Comparison of ENCODE assay signal across 9 cellular contexts in the genomic region with DNA sequence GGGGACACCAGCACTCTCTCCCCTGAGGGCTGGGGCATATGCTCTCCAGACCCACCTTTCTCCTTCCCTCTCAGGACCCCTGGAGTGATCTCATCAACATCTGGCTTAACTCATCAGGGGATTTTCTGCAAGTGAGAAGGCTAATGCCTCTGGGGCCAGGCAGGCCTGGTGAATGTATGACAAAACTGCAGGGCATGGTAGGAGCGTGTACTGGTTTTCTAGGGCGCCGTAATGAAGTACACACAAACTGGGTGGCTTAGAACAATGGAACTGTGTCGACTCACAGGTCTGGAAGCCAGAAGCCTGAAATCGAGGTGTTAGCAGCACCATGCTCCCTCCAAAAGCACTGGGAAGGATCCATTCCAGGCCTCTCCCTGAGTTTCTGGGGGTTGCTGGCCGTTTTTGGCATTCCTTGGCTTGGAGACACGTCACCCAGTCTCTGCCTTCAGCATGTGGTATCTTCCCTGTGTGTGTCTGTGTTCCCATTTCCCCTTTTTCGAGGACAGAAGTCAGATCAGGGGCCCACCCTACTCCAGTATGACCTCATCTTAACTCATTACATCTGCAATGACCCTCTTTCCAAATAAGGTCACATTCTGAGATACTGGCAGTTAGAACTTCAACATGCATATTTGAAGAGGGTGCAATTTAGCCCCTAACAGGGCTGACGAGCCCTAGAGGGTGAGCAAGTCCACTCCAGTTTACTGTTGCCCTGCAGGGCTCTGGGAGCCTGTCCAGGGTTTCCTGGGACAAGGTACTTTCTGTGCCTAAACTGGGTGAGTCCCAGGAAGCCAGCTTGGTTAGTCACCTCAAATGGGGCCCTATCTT. TPM values are rescaled to one million over a fixed set of nuclear protein-coding genes. Genes with fewer than 3 reads are reported as not detected.
A peak's percentile ranks its signal among the peaks of the same experiment; 100 is the strongest.
DNase-seq lines count a peak whose midpoint lies in the region; ATAC-seq, FAIRE-seq and TF ChIP-seq lines count a peak whose summit lies in the region.
"Had no signal": no experiment of that assay in that cellular context is flagged by ENCODE, and none has a peak within 500 bp of the region (broad histone marks: within the 10 kb centered on the region; RNA-seq: fewer than 3 reads in every experiment).

No MANE protein-coding gene starts in this region.

- intact Hi-C loops in K562 (cut with micrococcal nuclease), result no loop called here

- H4K20me1 ChIP-seq in K562 (replicated peaks; ENCODE audit: control insufficient read depth, insufficient read depth, low read length), result no peaks in the 10 kb centered on the region
- no peaks in the 10 kb centered on the region for H4K20me1 ChIP-seq in Karpas-422 (ENCODE audit: insufficient read depth, low read depth, low read length)

- BruUV-seq in K562 (replicated peaks; lab: Mats Ljungman, UMichigan), result TSS peak; percentile 83

- no peak for TF ChIP-seq CTCF in K562 (IDR thresholded peaks at IDR 0.05 in 2 of 3, conservative IDR thresholded peaks at IDR 0.05 in 1 of 3; ENCODE audit: insufficient read depth in 2 of 3, low read depth in 1 of 3, low read length in 3 of 3)

- in situ Hi-C loops in K562 (cut with MboI), result loop anchor here (5.0 kb wide), 1 partner anchor 40 kb away; no protein-coding TSS in a partner anchor

- H3K9ac ChIP-seq in K562 (ENCODE audit: insufficient read depth in 1 of 2, low read depth in 2 of 2, low read length in 2 of 2) (peak overlapping the region; percentile 59 to 62; a peak in 3 of 4 replicates), Karpas-422 (ENCODE audit: low read length) (no peak overlapping the region; the same call in 1 of the 2 replicates)

- H3K36me3 ChIP-seq in K562 (ENCODE audit: control insufficient read depth, insufficient read depth, low read length) (no peaks in the 10 kb centered on the region), mesodermal cell (ENCODE audit: control insufficient read depth, insufficient read depth, low read length) (no peaks in the 10 kb centered on the region), Karpas-422 (ENCODE audit: insufficient read depth, low read length) (no peaks in the 10 kb centered on the region)

- H3K4me1 ChIP-seq in K562 (replicated peaks in 1 of 2; ENCODE audit: control insufficient read depth in 2 of 2, insufficient read depth in 2 of 2, low read length in 2 of 2) (peaks cover 17 to 37% of the 10 kb centered on the region in 2 experiments), mesodermal cell (ENCODE audit: control insufficient read depth, insufficient read depth, low read length, poor library complexity, severe bottlenecking) (peaks cover 29% of the 10 kb centered on the region), Karpas-422 (ENCODE audit: low read length) (peaks cover 30% of the 10 kb centered on the region)

- CTCF ChIA-PET in K562 (lab: Yijun Ruan, JAX; ENCODE audit: low intra/inter-chr PET ratio), result no interaction called here

- no peaks in the 10 kb centered on the region for H3K9me1 ChIP-seq in K562 (ENCODE audit: control insufficient read depth, insufficient read depth, low read length)

- H3K4me3 ChIP-seq in K562, result no peak overlapping the region
- no peak overlapping the region for H3K4me3 ChIP-seq in mesodermal cell (ENCODE audit: extremely low read depth, insufficient read depth, low read length, poor library complexity, severe bottlenecking)
- no peak overlapping the region for H3K4me3 ChIP-seq in Karpas-422 (ENCODE audit: low read length)

- WGBS in K562 (ENCODE audit: insufficient coverage, low coverage, missing lambda C conversion rate), result 11% methylated on average over 6 of the region's 9 CpGs
- 61 to 64% methylated on average over 9 of the region's 9 CpGs for WGBS in mesodermal cell (ENCODE audit: insufficient coverage in 2 of 2), 2 experiments

- peak; percentile 90 for DNase-seq in ELF-1 (ENCODE audit: low read depth, low spot score)
- DNase-seq in NAMALWA (ENCODE audit: low spot score), result peak; percentile 9
- DNase-seq in K562 (ENCODE audit: extremely low read depth in 1 of 4, low spot score in 3 of 4), result peak in 1 of 4 experiments; percentile 55
- no peak for DNase-seq in hepatic stellate cell (ENCODE audit: low spot score)
- DNase-seq in Karpas-422, result no peak

- H3K9me3 ChIP-seq in K562 (replicated peaks; ENCODE audit: control insufficient read depth, insufficient read depth, low read depth, low read length) (no peaks in the 10 kb centered on the region), mesodermal cell (ENCODE audit: control insufficient read depth, low read length) (no peaks in the 10 kb centered on the region), Karpas-422 (ENCODE audit: low read length) (no peaks in the 10 kb centered on the region)

- no peak for TF ChIP-seq POLR2A in K562 (conservative IDR thresholded peaks at IDR 0.05)

- H3K27me3 ChIP-seq in K562 (ENCODE audit: control insufficient read depth in 2 of 2, insufficient read depth in 2 of 2, low read length in 2 of 2), result no peaks in the 10 kb centered on the region
- no peaks in the 10 kb centered on the region for H3K27me3 ChIP-seq in Karpas-422 (ENCODE audit: low read length)

- H3K79me2 ChIP-seq in K562 (ENCODE audit: control insufficient read depth, insufficient read depth, low read length) (no peaks in the 10 kb centered on the region), Karpas-422 (ENCODE audit: low read length) (no peaks in the 10 kb centered on the region)

- FAIRE-seq in K562 (lab: Jason Lieb, UNC), result peak; percentile 86

- peak; percentile 70 for ATAC-seq in K562
- ATAC-seq in GM21447 (IDR thresholded peaks at IDR 0.05; ENCODE audit: unreplicated experiment), result no peak
- no peak for ATAC-seq in GM18870 (IDR thresholded peaks at IDR 0.05; ENCODE audit: unreplicated experiment)

- no peaks in the 10 kb centered on the region for H3K9me2 ChIP-seq in Karpas-422 (replicated peaks; ENCODE audit: insufficient read depth, low read length)

- H3K27ac ChIP-seq in K562 (ENCODE audit: extremely low read depth, low read depth, low read length) (peak overlapping the region; percentile 72; the same call in 2 of the 3 replicates), mesodermal cell (ENCODE audit: low read depth, low read length, severe bottlenecking) (peak overlapping the region; percentile 64), Karpas-422 (ENCODE audit: low read length) (no peak overlapping the region)
- H3K27ac ChIP-seq: VCaP had no signal

- POLR2A ChIA-PET in K562 (lab: Yijun Ruan, JAX), result interaction anchor here (1.3 kb wide), 1 partner anchor 9 kb away, joined by 8 read pairs; no protein-coding TSS in a partner anchor

- TF ChIP-seq EP300 in K562 (IDR thresholded peaks at IDR 0.05; ENCODE audit: low read length), result 0 out of 2 replicates have a peak, but pooled peaks have one; percentile 20

- no peak for TF ChIP-seq RAD21 in K562 (CRISPR knock-in tag; conservative IDR thresholded peaks at IDR 0.05 in 1 of 2, IDR thresholded peaks at IDR 0.05 in 1 of 2)

- H2AFZ ChIP-seq in K562 (ENCODE audit: low read depth, low read length) (peak overlapping the region; percentile 80), Karpas-422 (ENCODE audit: low read length) (no peak overlapping the region; the same call in 1 of the 2 replicates)

- peak overlapping the region; percentile 21; the same call in 1 of the 2 replicates for H3K4me2 ChIP-seq in K562 (ENCODE audit: insufficient read depth, low read length)
- H3K4me2 ChIP-seq in Karpas-422 (ENCODE audit: low read depth, low read length, poor library complexity, severe bottlenecking), result no peak overlapping the region

TF ChIP-seq in K562, 482 proteins besides CTCF, POLR2A, EP300 and RAD21 (continues in another document):
- TF ChIP-seq ZNF764 (CRISPR knock-in tag; IDR thresholded peaks at IDR 0.05; ENCODE audit: low read depth), result no peak

RNA-seq across cellular contexts. Expression of a gene that starts 45.5 kb away (rescaled TPM):
- total RNA-seq in K562 (2011; cell fraction: chromatin; rRNA removed; ENCODE audit: low replicate concordance), result 40.4 and 84.2 TPM in 2 replicates
- 26.8 and 29.9 TPM in 2 replicates for total RNA-seq in K562 (2011; cell fraction: nucleolus; rRNA removed)
- 50.8 and 86.8 TPM in 2 replicates for total RNA-seq in K562 (2011; cell fraction: nucleoplasm; rRNA removed)
- 48.3 and 52.6 TPM in 2 replicates for total RNA-seq in K562 (2014; rRNA removed)
- 70.6 and 78.4 TPM in 2 replicates for total RNA-seq in K562 (2014; rRNA removed; fragmentation: Illumina TruSeq; extraction: Trizol)
- total RNA-seq in K562 (2015; rRNA removed; fragmentation: Illumina TruSeq; extraction: Trizol), result 91.8 and 94.4 TPM in 2 replicates
- total RNA-seq in K562 (2021), result 70.4 and 74.7 TPM in 2 replicates
- polyA plus RNA-seq in K562 (2011; rRNA removed), result 62.8 and 85.9 TPM in 2 replicates
- polyA plus RNA-seq in K562 (2011; cell fraction: cytosol; rRNA removed), result 21.4 and 31.9 TPM in 2 replicates
- 30.5 and 39.5 TPM in 2 replicates for polyA plus RNA-seq in K562 (2011; cell fraction: nucleus; rRNA removed)
- polyA plus RNA-seq in K562 (2012), result 51.1 and 51.6 TPM in 2 replicates
- 66.0 and 70.1 TPM in 2 replicates for polyA plus RNA-seq in K562 (2014; fragmentation: Illumina TruSeq; extraction: Trizol)
- polyA plus RNA-seq in K562 (2014; fragmentation: Nextera tagmentation; extraction: Ambion mirVana), result 10 to 100 TPM; 27.2 to 37.4 TPM
- 51.8 and 52.8 TPM in 2 replicates for polyA plus RNA-seq in K562 (2014; rRNA removed)
- 113 and 122 TPM in 2 replicates for polyA minus RNA-seq in K562 (2011; rRNA and poly(A)+ RNA removed)
- polyA minus RNA-seq in K562 (2011; cell fraction: cytosol; rRNA and poly(A)+ RNA removed), result 46.9 and 70.5 TPM in 2 replicates
- polyA minus RNA-seq in K562 (2011; cell fraction: nucleus; rRNA and poly(A)+ RNA removed), result 28.0 and 46.1 TPM in 2 replicates
- 49.2 TPM for polyA plus RNA-seq in mesodermal cell (2013, experiment 1 of 2)
- 54.5 TPM for polyA plus RNA-seq in mesodermal cell (2013, experiment 2 of 2)
- total RNA-seq in Karpas-422 (2014; rRNA removed; shearing (Covaris generic); ENCODE audit: low replicate concordance), result 45.5 and 89.3 TPM in 2 replicates

Comparison
In these comparisons a context has a peak if more than half of its experiments do, and no peak if none do; other contexts are left out.
1. DNase-seq: peak in ELF-1 (single experiment) and NAMALWA (single experiment); none in hepatic stellate cell (single experiment) and Karpas-422 (single experiment).